ENCODE assay signal across 8 cellular contexts in genomic region chr2:197168705-197169104, GRCh38.
DNase-seq lines count a peak whose midpoint lies in the region; ATAC-seq, FAIRE-seq and TF ChIP-seq lines count a peak whose summit lies in the region.

No MANE protein-coding gene starts in this region.

- ATAC-seq in HG02938 (IDR thresholded peaks at IDR 0.05; ENCODE audit: unreplicated experiment) (peak; percentile 79), esophagus mucosa (peak; percentile 63)
- ATAC-seq in activated CD8-positive, alpha-beta memory T cell treated with anti-CD3 and anti-CD28 coated beads, Interleukin-2, amount 10 ng/mL, durations not matched to agents 7 days and 5 days = peak; percentile 79
- peak; percentile 88 for ATAC-seq in stimulated activated naive CD8-positive, alpha-beta T cell treated with anti-CD3 and anti-CD28 coated beads, Interleukin-15, amount 100 ng/mL, for 72 hours

- H3K9ac ChIP-seq in neural cell (ENCODE audit: low read length) = no peak overlapping the region

- no peak for TF ChIP-seq RAD21 in neural cell (conservative IDR thresholded peaks at IDR 0.05)

- H3K9me3 Mint-ChIP-seq in activated CD8-positive, alpha-beta memory T cell treated with anti-CD3 and anti-CD28 coated beads, Interleukin-2, amount 10 ng/mL, durations not matched to agents 7 days and 5 days (ENCODE audit: low read depth) = no peaks in the 10 kb centered on the region
- H3K9me3 Mint-ChIP-seq in stimulated activated naive CD8-positive, alpha-beta T cell treated with anti-CD3 and anti-CD28 coated beads, Interleukin-15, amount 100 ng/mL, for 72 hours = no peaks in the 10 kb centered on the region

- peak; percentile 36 for TF ChIP-seq CTCF in neural cell (IDR thresholded peaks at IDR 0.05; ENCODE audit: poor library complexity, severe bottlenecking)

- TF ChIP-seq POLR2A in GM12892 (IDR thresholded peaks at IDR 0.05; ENCODE audit: low read depth, low read length) = no peak

- peaks cover 18% of the 10 kb centered on the region for H3K36me3 Mint-ChIP-seq in activated CD8-positive, alpha-beta memory T cell treated with anti-CD3 and anti-CD28 coated beads, Interleukin-2, amount 10 ng/mL, durations not matched to agents 7 days and 5 days

- no peaks in the 10 kb centered on the region for H3K9me2 ChIP-seq in neural cell (ENCODE audit: insufficient read depth, low read length)

- H3K9me3 ChIP-seq in neural cell (ENCODE audit: low read length) = no peaks in the 10 kb centered on the region

- no peaks in the 10 kb centered on the region for H4K20me1 ChIP-seq in neural cell (ENCODE audit: insufficient read depth)

- TF ChIP-seq EP300 in neural cell (conservative IDR thresholded peaks at IDR 0.05; ENCODE audit: poor library complexity, severe bottlenecking) = no peak

- H3K4me3 Mint-ChIP-seq in activated CD8-positive, alpha-beta memory T cell treated with anti-CD3 and anti-CD28 coated beads, Interleukin-2, amount 10 ng/mL, durations not matched to agents 7 days and 5 days = no peak overlapping the region
- H3K4me3 Mint-ChIP-seq in stimulated activated naive CD8-positive, alpha-beta T cell treated with anti-CD3 and anti-CD28 coated beads, Interleukin-15, amount 100 ng/mL, for 72 hours = peak overlapping the region in 1 of 2 donors; percentile 65

- no peak overlapping the region for H3K4me2 ChIP-seq in neural cell (ENCODE audit: low read length)

- peaks cover 33% of the 10 kb centered on the region for H3K4me1 Mint-ChIP-seq in activated CD8-positive, alpha-beta memory T cell treated with anti-CD3 and anti-CD28 coated beads, Interleukin-2, amount 10 ng/mL, durations not matched to agents 7 days and 5 days
- H3K4me1 Mint-ChIP-seq in stimulated activated naive CD8-positive, alpha-beta T cell treated with anti-CD3 and anti-CD28 coated beads, Interleukin-15, amount 100 ng/mL, for 72 hours = peaks cover 56% of the 10 kb centered on the region

- no peak overlapping the region for H3K4me3 ChIP-seq in neural cell (ENCODE audit: low read length)

- H3K27ac ChIP-seq in neural cell (ENCODE audit: low read length) = no peak overlapping the region

- DNase-seq in 8988T (peak; percentile 67), GM12892 (ENCODE audit: insufficient read length) (peak; percentile 31), NCI-H748 treated with DMSO at 0.1 percent for 48 hours (lab: John Stamatoyannopoulos, UW) (peak; percentile 81)
- DNase-seq in activated CD8-positive, alpha-beta memory T cell treated with anti-CD3 and anti-CD28 coated beads, Interleukin-2, amount 10 ng/mL, durations not matched to agents 7 days and 5 days = peak; percentile 79
- DNase-seq in stimulated activated naive CD8-positive, alpha-beta T cell treated with anti-CD3 and anti-CD28 coated beads, Interleukin-15, amount 100 ng/mL, for 72 hours = peak; percentile 54 to 71

- peak overlapping the region; percentile 45 for H3K27ac Mint-ChIP-seq in activated CD8-positive, alpha-beta memory T cell treated with anti-CD3 and anti-CD28 coated beads, Interleukin-2, amount 10 ng/mL, durations not matched to agents 7 days and 5 days
- H3K27ac Mint-ChIP-seq in stimulated activated naive CD8-positive, alpha-beta T cell treated with anti-CD3 and anti-CD28 coated beads, Interleukin-15, amount 100 ng/mL, for 72 hours = peak overlapping the region; percentile 0 to 88

- CTCF ChIA-PET in activated CD8-positive, alpha-beta memory T cell treated with anti-CD3 and anti-CD28 coated beads, Interleukin-2, amount 10 ng/mL, durations not matched to agents 7 days and 5 days (lab: Charles Lee) = interaction anchor here (0.6 to 3.1 kb wide), 20 partner anchors 9 to 185 kb away, joined by 3 to 33 read pairs (median 5); no protein-coding TSS in a partner anchor

- H3K27me3 Mint-ChIP-seq in activated CD8-positive, alpha-beta memory T cell treated with anti-CD3 and anti-CD28 coated beads, Interleukin-2, amount 10 ng/mL, durations not matched to agents 7 days and 5 days = no peaks in the 10 kb centered on the region
- H3K27me3 Mint-ChIP-seq in stimulated activated naive CD8-positive, alpha-beta T cell treated with anti-CD3 and anti-CD28 coated beads, Interleukin-15, amount 100 ng/mL, for 72 hours = no peaks in the 10 kb centered on the region

- no peaks in the 10 kb centered on the region for H3K36me3 ChIP-seq in neural cell (ENCODE audit: insufficient read depth, low read length)

- H2AFZ ChIP-seq in neural cell (ENCODE audit: low read depth, low read length) = no peak overlapping the region

- FAIRE-seq in GM12892 (lab: Jason Lieb, UNC) = peak; percentile 93

- H3K27me3 ChIP-seq in neural cell (ENCODE audit: insufficient read depth, low read depth, low read length) = no peaks in the 10 kb centered on the region

- no peaks in the 10 kb centered on the region for H3F3A ChIP-seq in neural cell (ENCODE audit: insufficient read depth, low read length, poor library complexity, severe bottlenecking)

- H3K79me2 ChIP-seq in neural cell (replicated peaks; ENCODE audit: insufficient read depth, low read length) = no peaks in the 10 kb centered on the region

TF ChIP-seq in neural cell, 6 proteins besides CTCF, POLR2A, EP300 and RAD21:
- TF ChIP-seq POLR2AphosphoS5 (IDR thresholded peaks at IDR 0.05) (no peak), REST (IDR thresholded peaks at IDR 0.05; ENCODE audit: borderline replicate concordance) (no peak), MXI1 (conservative IDR thresholded peaks at IDR 0.05; ENCODE audit: poor library complexity, severe bottlenecking) (no peak), SMC3 (conservative IDR thresholded peaks at IDR 0.05; ENCODE audit: poor library complexity) (no peak), TAF1 (IDR thresholded peaks at IDR 0.05; ENCODE audit: low read depth) (no peak), EZH2 (IDR thresholded peaks at IDR 0.05; ENCODE audit: borderline replicate concordance, insufficient read depth, low read length, poor library complexity, severe bottlenecking) (no peak)

Comparison
In these comparisons a context has a peak if more than half of its experiments do, and no peak if none do; other contexts are left out.
1. DNase-seq: peak in every context shown above with its lines; median percentile 81 in NCI-H748 treated with DMSO at 0.1 percent for 48 hours; 79 in activated CD8-positive, alpha-beta memory T cell treated with anti-CD3 and anti-CD28 coated beads, Interleukin-2, amount 10 ng/mL, durations not matched to agents 7 days and 5 days; 67 in 8988T; 62 in stimulated activated naive CD8-positive, alpha-beta T cell treated with anti-CD3 and anti-CD28 coated beads, Interleukin-15, amount 100 ng/mL, for 72 hours; 31 in GM12892.